In the genomic region with DNA sequence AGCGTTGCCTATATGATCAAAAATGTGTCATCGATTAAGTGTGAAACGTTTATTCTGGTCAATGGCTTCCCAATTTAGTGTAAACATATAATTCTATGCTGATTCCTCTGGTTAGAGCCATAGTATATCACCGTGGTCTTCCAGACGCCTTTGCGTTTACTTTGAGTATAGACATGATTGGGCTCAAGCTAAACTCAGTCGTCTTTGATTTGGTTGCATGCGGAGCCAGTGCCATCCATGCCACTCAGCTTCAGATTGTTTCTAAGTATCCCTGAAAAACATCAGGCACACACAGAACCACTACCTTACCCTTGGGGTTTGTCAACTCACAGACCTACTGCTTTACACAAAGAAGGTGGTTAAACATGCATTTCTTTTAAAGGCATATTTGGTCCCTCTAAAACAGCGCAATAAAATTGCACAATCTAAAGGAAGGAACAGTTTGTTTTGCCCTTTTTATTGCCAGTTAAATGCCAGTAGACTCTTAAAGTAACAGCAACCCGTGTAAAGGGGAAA, we compare ENCODE assay signal across 16 cellular contexts.
A peak's percentile ranks its signal among the peaks of the same experiment; 100 is the strongest.
DNase-seq lines count a peak whose midpoint lies in the region; ATAC-seq and TF ChIP-seq lines count a peak whose summit lies in the region.
"Had no signal": no experiment of that assay in that cellular context is flagged by ENCODE, and none has a peak within 500 bp of the region (broad histone marks: within the 10 kb centered on the region; RNA-seq: fewer than 3 reads in every experiment).

No MANE protein-coding gene starts in this region.

- H3K4me3 ChIP-seq in mucosa of descending colon, result no peak overlapping the region
- H3K4me3 ChIP-seq in transverse colon, result peak overlapping the region in 1 of 4 donors; percentile 14
- H3K4me3 ChIP-seq: GM23248, heart right ventricle, lower lobe of right lung had no signal

- ATAC-seq in mucosa of descending colon, result peak; percentile 70
- ATAC-seq: heart right ventricle, lower lobe of right lung, Right ventricle myocardium inferior, sciatic nerve had no signal

- TF ChIP-seq CTCF in mucosa of descending colon (IDR thresholded peaks at IDR 0.05) (no peak), transverse colon (IDR thresholded peaks at IDR 0.05) (no peak)

- WGBS in transverse colon (ENCODE audit: low coverage in 1 of 2), 2 donors, result 40 to 52% methylated on average over 9 to 10 of the region's 10 CpGs

- peak; percentile 55 for TF ChIP-seq POLR2A in transverse colon (IDR thresholded peaks at IDR 0.05)

- in situ Hi-C loops in transverse colon (cut with MboI; ENCODE audit: low pct_ligation_motif_present in 1 of 4, low pct_unique_long_range_greater_than_20kb in 1 of 4, low sequenced_read_pairs in 3 of 4), result loop anchor here in 2 of 4 donors (25.0 kb wide), 3 partner anchors 104 to 604 kb away; no protein-coding TSS in a partner anchor

- no peaks in the 10 kb centered on the region for H3K27me3 ChIP-seq in transverse colon
- H3K27me3 ChIP-seq: heart right ventricle had no signal

- H3K36me3 ChIP-seq in mucosa of descending colon (ENCODE audit: low read depth) (no peaks in the 10 kb centered on the region), transverse colon (no peaks in the 10 kb centered on the region)
- H3K36me3 ChIP-seq: heart right ventricle, lower lobe of right lung had no signal

- intact Hi-C loops in mucosa of descending colon (cut with DNase I, micrococcal nuclease) (no loop called here), transverse colon (cut with DNase I; ENCODE audit: low total_unique reads) (loop anchor here (10.0 kb wide), 1 partner anchor 144 kb away; no protein-coding TSS in a partner anchor)

- H3K9me3 ChIP-seq in mucosa of descending colon (no peaks in the 10 kb centered on the region), transverse colon (no peaks in the 10 kb centered on the region)
- H3K9me3 ChIP-seq: heart right ventricle, lower lobe of right lung had no signal

- H3K4me1 ChIP-seq in mucosa of descending colon (ENCODE audit: low read depth) (peaks cover 33% of the 10 kb centered on the region), transverse colon (peaks cover 35 to 65% (median 49%) of the 10 kb centered on the region in 4 donors)

- DNase-seq in NCI-H748 (lab: John Stamatoyannopoulos, UW; ENCODE audit: unreplicated experiment), result peak; percentile 44
- DNase-seq in NCI-H748 treated with DMSO at 0.1 percent for 48 hours (lab: John Stamatoyannopoulos, UW), result no peak
- peak; percentile 83 for DNase-seq in RPMI7951 (ENCODE audit: low read depth)
- peak in 1 of 3 donors; percentile 48 for DNase-seq in mucosa of descending colon
- no peak for DNase-seq in transverse colon
- DNase-seq in GOT3 (lab: John Stamatoyannopoulos, UW), result no peak
- DNase-seq in inferior parietal cortex (ENCODE audit: extremely low spot score), result no peak
- no peak for DNase-seq in NCI-H2107 treated with DMSO at 0.1 percent for 48 hours (lab: John Stamatoyannopoulos, UW; ENCODE audit: unreplicated experiment)
- DNase-seq: activated CD4-positive, alpha-beta T cell treated with anti-CD3 and anti-CD28 coated beads, Interleukin-2, amount 10 ng/mL, durations not matched to agents 7 days and 5 days; activated naive CD4-positive, alpha-beta T cell treated with anti-CD3 and anti-CD28 coated beads for 36 hours; GM23248; heart right ventricle; lower lobe of right lung; NCI-H2029 had no signal

- H3K27ac ChIP-seq in transverse colon, result peak overlapping the region; percentile 81 to 86 (median 85)
- H3K27ac ChIP-seq: GM23248, heart right ventricle, lower lobe of right lung had no signal

- peak; percentile 97 for TF ChIP-seq EP300 in transverse colon (IDR thresholded peaks at IDR 0.05; ENCODE audit: low read depth)

Comparison
In these comparisons a context has a peak if more than half of its experiments do, and no peak if none do; other contexts are left out.
1. DNase-seq: peak in NCI-H748 (single experiment) and RPMI7951 (single experiment); none in NCI-H748 treated with DMSO at 0.1 percent for 48 hours (single experiment), transverse colon (single experiment), GOT3 (single experiment), inferior parietal cortex (single experiment) and NCI-H2107 treated with DMSO at 0.1 percent for 48 hours (single experiment).